In the genomic region with DNA sequence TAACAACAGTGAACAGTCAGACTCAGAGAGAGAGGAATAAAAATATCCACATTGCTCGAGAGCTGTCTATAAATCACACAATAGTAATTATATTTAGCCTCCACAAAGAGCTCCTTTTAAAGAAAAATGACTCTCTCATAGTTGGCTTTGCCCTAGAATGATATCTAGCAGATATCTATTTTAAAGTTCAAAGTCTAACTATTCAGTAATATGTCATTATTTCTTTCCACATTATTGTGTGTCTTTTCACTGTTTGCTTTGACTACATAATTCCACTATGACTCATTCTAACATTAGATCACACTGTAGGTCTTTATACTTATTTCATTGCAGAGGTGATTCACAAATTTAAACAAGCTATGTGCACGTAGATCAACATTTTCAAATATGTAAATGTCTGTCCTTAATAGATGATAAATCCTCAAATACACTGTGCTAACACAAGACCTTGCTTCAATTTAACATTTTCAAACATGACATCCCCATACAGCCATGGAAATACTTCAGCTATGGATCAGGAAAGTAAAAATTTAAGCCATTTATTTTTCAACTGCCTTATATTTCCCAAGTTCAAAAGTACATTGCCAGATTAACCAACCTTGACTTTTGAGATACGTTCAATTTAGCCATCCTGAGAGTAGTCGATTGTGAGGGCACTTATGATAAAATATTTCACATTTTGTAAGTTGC, we compare ENCODE assay signal across 9 cellular contexts.
DNase-seq lines count a peak whose midpoint lies in the region; ATAC-seq and TF ChIP-seq lines count a peak whose summit lies in the region.
"Had no signal": no experiment of that assay in that cellular context is flagged by ENCODE, and none has a peak within 500 bp of the region (broad histone marks: within the 10 kb centered on the region; RNA-seq: fewer than 3 reads in every experiment).

No MANE protein-coding gene starts in this region.

- no peak overlapping the region for H3K9ac ChIP-seq in SK-N-MC (ENCODE audit: insufficient read length)

- TF ChIP-seq CTCF in activated CD8-positive, alpha-beta T cell treated with anti-CD3 and anti-CD28 coated beads for 36 hours (IDR thresholded peaks at IDR 0.05), result no peak
- no peak for TF ChIP-seq CTCF in stomach (IDR thresholded peaks at IDR 0.05)

- no peaks in the 10 kb centered on the region for H3K36me3 Mint-ChIP-seq in activated CD8-positive, alpha-beta T cell treated with anti-CD3 and anti-CD28 coated beads for 36 hours (ENCODE audit: low read depth)
- H3K36me3 Mint-ChIP-seq in activated CD8-positive, alpha-beta T cell treated with anti-CD3 and anti-CD28 coated beads, Interleukin-2, amount 10 ng/mL, durations not matched to agents 7 days and 5 days (ENCODE audit: low read depth), result no peaks in the 10 kb centered on the region

- TF ChIP-seq EP300 in stomach (IDR thresholded peaks at IDR 0.05), result no peak

- H3K9me3 Mint-ChIP-seq in activated CD8-positive, alpha-beta T cell treated with anti-CD3 and anti-CD28 coated beads for 36 hours, result no peaks in the 10 kb centered on the region
- H3K9me3 Mint-ChIP-seq in activated CD8-positive, alpha-beta T cell treated with anti-CD3 and anti-CD28 coated beads, Interleukin-2, amount 10 ng/mL, durations not matched to agents 7 days and 5 days (ENCODE audit: insufficient read depth), result no peaks in the 10 kb centered on the region

- H3K4me3 Mint-ChIP-seq in activated CD8-positive, alpha-beta T cell treated with anti-CD3 and anti-CD28 coated beads for 36 hours, result no peak overlapping the region
- H3K4me3 Mint-ChIP-seq in activated CD8-positive, alpha-beta T cell treated with anti-CD3 and anti-CD28 coated beads, Interleukin-2, amount 10 ng/mL, durations not matched to agents 7 days and 5 days, result no peak overlapping the region

- H3K27me3 ChIP-seq in stomach, result no peaks in the 10 kb centered on the region

- H3K4me1 ChIP-seq in stomach, result peaks cover 0 to 14% (median 0%) of the 10 kb centered on the region in 4 donors

- H3K27ac ChIP-seq in SK-N-MC (no peak overlapping the region; the same call in 1 of the 2 replicates), stomach (peak overlapping the region in 4 of 5 donors; percentile 7 to 47 (median 27))

- ATAC-seq in activated CD8-positive, alpha-beta T cell treated with anti-CD3 and anti-CD28 coated beads for 36 hours, result peak; percentile 55
- ATAC-seq in activated CD8-positive, alpha-beta T cell treated with anti-CD3 and anti-CD28 coated beads, Interleukin-2, amount 10 ng/mL, durations not matched to agents 7 days and 5 days, result no peak

- peaks cover 6% of the 10 kb centered on the region for H3K4me1 Mint-ChIP-seq in activated CD8-positive, alpha-beta T cell treated with anti-CD3 and anti-CD28 coated beads for 36 hours (ENCODE audit: low read depth)
- H3K4me1 Mint-ChIP-seq in activated CD8-positive, alpha-beta T cell treated with anti-CD3 and anti-CD28 coated beads, Interleukin-2, amount 10 ng/mL, durations not matched to agents 7 days and 5 days (ENCODE audit: low read depth), result no peaks in the 10 kb centered on the region

- DNase-seq in activated CD8-positive, alpha-beta T cell treated with anti-CD3 and anti-CD28 coated beads for 36 hours, result no peak
- no peak for DNase-seq in activated CD8-positive, alpha-beta T cell treated with anti-CD3 and anti-CD28 coated beads, Interleukin-2, amount 10 ng/mL, durations not matched to agents 7 days and 5 days
- DNase-seq in SK-N-MC (ENCODE audit: low read depth, low spot score) (no peak), glomerular endothelial cell (ENCODE audit: extremely low read depth, low read depth, low spot score) (peak; percentile 86), stomach (no peak), NCI-H748 treated with DMSO at 0.1 percent for 48 hours (lab: John Stamatoyannopoulos, UW) (no peak), GM19238 (ENCODE audit: insufficient read length, low spot score) (no peak), occipital lobe (lab: John Stamatoyannopoulos, UW) (no peak)
- DNase-seq: NCI-H2081 treated with DMSO at 0.1 percent for 48 hours had no signal

- H3K36me3 ChIP-seq in SK-N-MC (ENCODE audit: insufficient read depth, low read length), result no peaks in the 10 kb centered on the region
- no peaks in the 10 kb centered on the region for H3K36me3 ChIP-seq in stomach

- no peak for TF ChIP-seq POLR2A in stomach (IDR thresholded peaks at IDR 0.05)

- intact Hi-C loops in activated CD8-positive, alpha-beta T cell treated with anti-CD3 and anti-CD28 coated beads for 36 hours (cut with micrococcal nuclease), result no loop called here
- intact Hi-C loops in stomach (cut with DNase I; ENCODE audit: low total_unique reads), result no loop called here

- CTCF ChIA-PET in activated CD8-positive, alpha-beta T cell treated with anti-CD3 and anti-CD28 coated beads for 36 hours (lab: Charles Lee), result no interaction called here
- CTCF ChIA-PET in activated CD8-positive, alpha-beta T cell treated with anti-CD3 and anti-CD28 coated beads, Interleukin-2, amount 10 ng/mL, durations not matched to agents 7 days and 5 days (lab: Charles Lee), result interaction anchor here (0.6 kb wide), 1 partner anchor 275 kb away, joined by 3 read pairs; no protein-coding TSS in a partner anchor

- H3K27me3 Mint-ChIP-seq in activated CD8-positive, alpha-beta T cell treated with anti-CD3 and anti-CD28 coated beads for 36 hours, result peaks cover 7% of the 10 kb centered on the region
- peaks cover 14% of the 10 kb centered on the region for H3K27me3 Mint-ChIP-seq in activated CD8-positive, alpha-beta T cell treated with anti-CD3 and anti-CD28 coated beads, Interleukin-2, amount 10 ng/mL, durations not matched to agents 7 days and 5 days (ENCODE audit: low read depth)

- POLR2A ChIA-PET in activated CD8-positive, alpha-beta T cell treated with anti-CD3 and anti-CD28 coated beads for 36 hours (lab: Charles Lee), result interaction anchor here (0.8 to 1.1 kb wide), 2 partner anchors 13 to 119 kb away, joined by 3 read pairs; no protein-coding TSS in a partner anchor
- POLR2A ChIA-PET in activated CD8-positive, alpha-beta T cell treated with anti-CD3 and anti-CD28 coated beads, Interleukin-2, amount 10 ng/mL, durations not matched to agents 7 days and 5 days (lab: Charles Lee), result no interaction called here

- H3K9me3 ChIP-seq in SK-N-MC (ENCODE audit: low read depth, low read length) (no peaks in the 10 kb centered on the region), stomach (no peaks in the 10 kb centered on the region)

- no peak overlapping the region for H3K27ac Mint-ChIP-seq in activated CD8-positive, alpha-beta T cell treated with anti-CD3 and anti-CD28 coated beads for 36 hours
- no peak overlapping the region for H3K27ac Mint-ChIP-seq in activated CD8-positive, alpha-beta T cell treated with anti-CD3 and anti-CD28 coated beads, Interleukin-2, amount 10 ng/mL, durations not matched to agents 7 days and 5 days

- H3K4me3 ChIP-seq in SK-N-MC (peak overlapping the region; percentile 4; the same call in 1 of the 2 replicates), stomach (no peak overlapping the region)

- WGBS in stomach, 5 donors, result 28 to 44% (median 36%) methylated on average over 4 of the region's 4 CpGs
